ENCODE assay signal across 1 cellular context in genomic region chr11:64240467-64241174, GRCh38.
TF ChIP-seq lines count a peak whose summit lies in the region.

FKBP2 (plus strand) TSS chr11:64241095; CDS start chr11:64242388, 1,293 bp downstream.

TF ChIP-seq in GM12878, 131 proteins besides CTCF, POLR2A, EP300 and RAD21 (continued from another document and continues in another):
- TF ChIP-seq BCLAF1 (IDR thresholded peaks at IDR 0.05), result no peak
- TF ChIP-seq IRF4 (IDR thresholded peaks at IDR 0.05; ENCODE audit: low read depth, low read length), result 0 out of 2 replicates have a peak, but pooled peaks have one; percentile 32
- no peak for TF ChIP-seq ZBTB33 (IDR thresholded peaks at IDR 0.05)
- peak; percentile 73 for TF ChIP-seq SMAD1 (IDR thresholded peaks at IDR 0.05; ENCODE audit: low read depth, partially characterized antibody)
- TF ChIP-seq TARDBP (IDR thresholded peaks at IDR 0.05; ENCODE audit: borderline replicate concordance), result no peak
- TF ChIP-seq BACH1 (IDR thresholded peaks at IDR 0.05; ENCODE audit: borderline replicate concordance), result no peak
- no peak for TF ChIP-seq JUND (IDR thresholded peaks at IDR 0.05; ENCODE audit: low read depth, low read length)
- TF ChIP-seq WRNIP1 (IDR thresholded peaks at IDR 0.05; ENCODE audit: borderline replicate concordance, low read depth, low read length), result no peak
- no peak for TF ChIP-seq PML (IDR thresholded peaks at IDR 0.05; ENCODE audit: low read length)
- TF ChIP-seq SUPT20H (IDR thresholded peaks at IDR 0.05; ENCODE audit: borderline replicate concordance, control insufficient read depth, low read depth, low read length), result no peak
- TF ChIP-seq ZBTB11 (CRISPR knock-in tag; IDR thresholded peaks at IDR 0.05), result no peak
- no peak for TF ChIP-seq RCOR1 (conservative IDR thresholded peaks at IDR 0.05; ENCODE audit: low read depth, low read length)
- peak; percentile 95 for TF ChIP-seq POLR2AphosphoS5 (IDR thresholded peaks at IDR 0.05; ENCODE audit: low read length)
- TF ChIP-seq ZNF24 (IDR thresholded peaks at IDR 0.05), result no peak
- TF ChIP-seq ZNF207 (IDR thresholded peaks at IDR 0.05; ENCODE audit: borderline replicate concordance), result peak; percentile 66; the same call in 1 of the 2 replicates
- TF ChIP-seq CREB1 (IDR thresholded peaks at IDR 0.05; ENCODE audit: low read depth), result no peak
- TF ChIP-seq MAX (IDR thresholded peaks at IDR 0.05; ENCODE audit: low read depth, low read length), result no peak; the same call in 1 of the 2 replicates
- 0 out of 2 replicates have a peak, but pooled peaks have one; percentile 43 for TF ChIP-seq STAT1 (conservative IDR thresholded peaks at IDR 0.05)
- TF ChIP-seq PAX8 (IDR thresholded peaks at IDR 0.05), result no peak
- no peak for TF ChIP-seq SUZ12 (IDR thresholded peaks at IDR 0.05; ENCODE audit: unreplicated experiment)
- no peak; the same call in 1 of the 2 replicates for TF ChIP-seq TCF3 (IDR thresholded peaks at IDR 0.05; ENCODE audit: borderline replicate concordance, insufficient read depth, low read depth, low read length)
- TF ChIP-seq PRDM15 (CRISPR knock-in tag; IDR thresholded peaks at IDR 0.05), result no peak
- no peak for TF ChIP-seq RFX5 (IDR thresholded peaks at IDR 0.05; ENCODE audit: low read depth, low read length)
- TF ChIP-seq CUX1 (IDR thresholded peaks at IDR 0.05; ENCODE audit: insufficient replicate concordance, low read depth, low read length), result no peak
- no peak; the same call in none of the 2 replicates for TF ChIP-seq E2F4 (IDR thresholded peaks at IDR 0.05; ENCODE audit: low read depth, low read length)
- peak; percentile 39; the same call in 1 of the 2 replicates for TF ChIP-seq DPF2 (IDR thresholded peaks at IDR 0.05)
- no peak for TF ChIP-seq SRF (IDR thresholded peaks at IDR 0.05; ENCODE audit: low read depth in 2 of 2, low read length in 2 of 2)
- no peak for TF ChIP-seq CBX5 (IDR thresholded peaks at IDR 0.05; ENCODE audit: low read depth)
- no peak for TF ChIP-seq MTA3 (IDR thresholded peaks at IDR 0.05; ENCODE audit: borderline replicate concordance, low read length)
- peak; percentile 74 for TF ChIP-seq NRF1 (conservative IDR thresholded peaks at IDR 0.05; ENCODE audit: low read depth, low read length)
- no peak for TF ChIP-seq SREBF1 (IDR thresholded peaks at IDR 0.05; ENCODE audit: low read length)
- TF ChIP-seq TBL1XR1 (IDR thresholded peaks at IDR 0.05; ENCODE audit: low read depth, low read length), result peak; percentile 43
- TF ChIP-seq STAT3 (IDR thresholded peaks at IDR 0.05; ENCODE audit: low read depth, low read length), result no peak
- TF ChIP-seq ZBTB40 (IDR thresholded peaks at IDR 0.05; ENCODE audit: borderline replicate concordance), result peak; percentile 92
- TF ChIP-seq PAX5 (IDR thresholded peaks at IDR 0.05; ENCODE audit: borderline replicate concordance, low read depth, low read length), result peak; percentile 55; the same call in 1 of the 2 replicates
- TF ChIP-seq NBN (IDR thresholded peaks at IDR 0.05), result no peak
